Comparison of ENCODE assay signal across 8 cellular contexts in genomic region chr5:150589791-150590601, GRCh38. TPM values are rescaled to one million over a fixed set of nuclear protein-coding genes. Genes with fewer than 3 reads are reported as not detected.
DNase-seq lines count a peak whose midpoint lies in the region; ATAC-seq and TF ChIP-seq lines count a peak whose summit lies in the region.

No MANE protein-coding gene starts in this region.

- H3K36me3 ChIP-seq in SJCRH30 (no peaks in the 10 kb centered on the region), stomach (no peaks in the 10 kb centered on the region)

- H3K4me3 ChIP-seq in SJCRH30 (peak overlapping the region; percentile 13; the same call in 1 of the 2 replicates), stomach (no peak overlapping the region)

- H3K27me3 ChIP-seq in SJCRH30 = no peaks in the 10 kb centered on the region
- no peaks in the 10 kb centered on the region for H3K27me3 ChIP-seq in stomach

- peak in 5 of 7 experiments; percentile 26 to 63 (median 57) for TF ChIP-seq CTCF in stomach (IDR thresholded peaks at IDR 0.05)

- no peak for TF ChIP-seq POLR2A in stomach (IDR thresholded peaks at IDR 0.05)

- intact Hi-C loops in left ventricle myocardium superior (cut with micrococcal nuclease) = no loop called here
- intact Hi-C loops in stomach (cut with DNase I; ENCODE audit: low total_unique reads) = no loop called here

- ATAC-seq in GM21447 (IDR thresholded peaks at IDR 0.05; ENCODE audit: unreplicated experiment) (peak; percentile 50), left ventricle myocardium superior (peak; percentile 83)

- peaks cover 48% of the 10 kb centered on the region for H3K4me1 ChIP-seq in SJCRH30
- H3K4me1 ChIP-seq in stomach = peaks cover 25 to 53% (median 43%) of the 10 kb centered on the region in 4 donors

- H3K27ac ChIP-seq in SJCRH30 (peak overlapping the region; percentile 43), stomach (peak overlapping the region; percentile 39 to 65 (median 43))

- 47 to 59% (median 52%) methylated on average over 11 to 12 of the region's 12 CpGs for WGBS in stomach, 5 donors

- peak; percentile 90 to 91 for DNase-seq in SJCRH30
- peak; percentile 84 for DNase-seq in left ventricle myocardium superior
- DNase-seq in stomach = peak; percentile 57
- DNase-seq in COLO829 (ENCODE audit: low spot score) = no peak
- no peak for DNase-seq in NCI-H345 treated with DMSO at 0.1 percent for 48 hours (lab: John Stamatoyannopoulos, UW; ENCODE audit: unreplicated experiment)
- no peak for DNase-seq in activated T-cell treated with anti-CD3 and anti-CD28 coated beads, Interleukin-2, amount 50 U/mL, for 48 hours
- DNase-seq in NCI-H1417 treated with DMSO at 0.1 percent for 48 hours (lab: John Stamatoyannopoulos, UW) = no peak

- H3K9me3 ChIP-seq in SJCRH30 (replicated peaks) (no peaks in the 10 kb centered on the region), stomach (no peaks in the 10 kb centered on the region)

- no peak for TF ChIP-seq EP300 in stomach (IDR thresholded peaks at IDR 0.05)

RNA-seq across cellular contexts. Expression of gene SYNPO, which starts 50.5 kb away (rescaled TPM):
- 2.3 and 3.2 TPM in 2 replicates for total RNA-seq in SJCRH30 (2014; rRNA removed; shearing (Covaris generic))
- total RNA-seq in left ventricle myocardium superior (675 TPM), stomach (10 to 100 TPM in 3 of 5 donors, 1 to 10 TPM in 2; 3.7 to 52.7 (median 20.1) TPM)
- 10 to 100 TPM; 12.6 to 42.3 (median 23.2) TPM for polyA plus RNA-seq in stomach

Comparison
In these comparisons a context has a peak if more than half of its experiments do, and no peak if none do; other contexts are left out.
1. DNase-seq: peak in SJCRH30 (2 of 2), left ventricle myocardium superior (single experiment) and stomach (single experiment); none in COLO829 (single experiment), NCI-H345 treated with DMSO at 0.1 percent for 48 hours (single experiment), activated T-cell treated with anti-CD3 and anti-CD28 coated beads, Interleukin-2, amount 50 U/mL, for 48 hours (0 of 2) and NCI-H1417 treated with DMSO at 0.1 percent for 48 hours (single experiment).
2. RNA of gene SYNPO, which starts 50.5 kb away (total RNA-seq): 675 TPM in left ventricle myocardium superior (single experiment); 3.7 to 52.7 TPM in stomach and 2.3 to 3.2 TPM in SJCRH30; every median in the first group is over 10 times any median in the second.